Comparison of ENCODE assay signal across 1 cellular context in the genomic region with DNA sequence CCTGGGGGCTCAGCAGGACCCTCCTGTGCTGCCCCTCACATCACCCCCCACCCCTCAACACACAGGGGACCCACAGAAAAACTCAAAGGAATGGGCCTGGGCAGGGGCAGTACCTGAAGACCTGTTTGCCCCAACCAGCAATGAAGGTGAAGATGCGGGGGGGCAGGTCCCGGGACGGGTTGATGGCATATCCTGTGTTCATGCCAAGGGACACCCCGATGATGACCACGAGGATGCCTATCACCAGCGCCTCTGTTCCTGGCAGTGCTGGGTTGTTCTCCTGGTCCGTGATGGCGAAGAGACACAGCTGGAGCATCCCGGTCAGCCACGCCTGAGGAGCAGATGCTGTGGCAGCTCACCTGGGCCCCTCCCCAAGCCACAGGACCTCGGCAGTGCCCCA. TPM values are rescaled to one million over a fixed set of nuclear protein-coding genes. Genes with fewer than 3 reads are reported as not detected.
"Had no signal": no experiment of that assay in that cellular context is flagged by ENCODE, and none has a peak within 500 bp of the region (broad histone marks: within the 10 kb centered on the region; RNA-seq: fewer than 3 reads in every experiment).

No MANE protein-coding gene starts in this region.

RNA-seq across cellular contexts. Expression of a gene that starts 16.8 kb away (rescaled TPM):
- total RNA-seq: GM12878 had no signal
